Comparison of ENCODE assay signal across 1 cellular context in the genomic region with DNA sequence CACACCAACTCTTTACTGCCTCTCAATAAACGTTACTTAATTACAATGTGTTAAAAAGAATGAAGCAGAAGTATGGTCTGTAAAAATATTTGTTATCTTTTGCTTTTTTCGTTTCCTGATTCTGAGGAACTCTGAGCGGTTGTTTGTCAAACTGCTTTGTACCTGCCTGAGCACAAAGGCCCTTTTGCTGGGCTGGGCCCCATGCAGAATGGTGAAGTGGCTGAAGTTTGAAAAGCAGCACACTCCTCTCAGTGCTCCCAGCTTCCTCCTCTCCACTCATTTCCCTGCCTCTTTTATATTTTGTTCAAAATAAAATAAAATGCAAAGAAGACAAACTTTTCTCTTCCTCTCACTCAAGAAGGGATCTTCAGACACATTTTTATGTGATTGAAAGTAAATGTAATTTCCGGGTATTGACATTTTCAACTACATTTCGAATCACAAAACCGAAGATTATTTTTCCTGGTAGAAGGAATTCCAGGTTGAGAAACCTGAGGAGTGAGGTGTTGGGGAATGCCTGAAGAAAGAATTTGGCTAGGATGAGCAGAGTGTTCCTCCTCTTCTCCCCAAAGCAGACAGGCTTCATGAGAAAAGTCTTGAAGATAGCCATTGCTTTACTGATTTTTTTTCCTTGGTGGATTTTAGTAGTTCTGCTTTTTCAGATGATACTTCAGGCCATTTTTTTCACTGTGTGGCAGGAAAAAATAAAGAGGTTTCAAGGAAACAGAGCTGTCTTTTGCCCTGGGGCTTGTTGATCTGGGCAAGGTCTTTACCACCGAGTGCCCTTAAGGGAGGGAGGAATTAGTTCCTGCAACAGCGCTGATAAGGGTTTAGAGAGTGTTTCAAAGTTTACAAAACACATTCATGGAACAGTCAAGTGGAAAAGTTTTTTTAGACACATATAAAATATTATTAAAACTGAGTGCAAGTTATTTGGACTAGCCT.
TF ChIP-seq lines count a peak whose summit lies in the region.

No MANE protein-coding gene starts in this region.

TF ChIP-seq in H1, 55 proteins besides CTCF, POLR2A, EP300 and RAD21 (continued from another document):
- peak; percentile 68 for TF ChIP-seq ASH2L (IDR thresholded peaks at IDR 0.05; ENCODE audit: low read length)
- TF ChIP-seq SIRT6 (IDR thresholded peaks at IDR 0.05; ENCODE audit: low read length), result no peak
- TF ChIP-seq, protein P1, sequence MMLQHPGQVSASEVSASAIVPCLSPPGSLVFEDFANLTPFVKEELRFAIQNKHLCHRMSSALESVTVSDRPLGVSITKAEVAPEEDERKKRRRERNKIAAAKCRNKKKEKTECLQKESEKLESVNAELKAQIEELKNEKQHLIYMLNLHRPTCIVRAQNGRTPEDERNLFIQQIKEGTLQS (IDR thresholded peaks at IDR 0.05; ENCODE audit: insufficient read depth, low read depth, low read length), result no peak
- TF ChIP-seq FOSL1 (IDR thresholded peaks at IDR 0.05; ENCODE audit: insufficient read depth, low read depth, low read length), result no peak
- 0 out of 2 replicates have a peak, but pooled peaks have one; percentile 7 for TF ChIP-seq SP1 (IDR thresholded peaks at IDR 0.05; ENCODE audit: low read depth, low read length)
- no peak for TF ChIP-seq CBX8 (IDR thresholded peaks at IDR 0.05; ENCODE audit: borderline replicate concordance, low read depth, low read length)
- TF ChIP-seq RFX5 (IDR thresholded peaks at IDR 0.05; ENCODE audit: borderline replicate concordance, low read depth, low read length), result no peak
